1 cellular context compared by ENCODE assay signal in genomic region chr3:29481249-29481648, GRCh38.
TF ChIP-seq lines count a peak whose summit lies in the region.

No MANE protein-coding gene starts in this region.

TF ChIP-seq in WTC11, 78 proteins besides CTCF, POLR2A, EP300 and RAD21 (continued from another document):
- TF ChIP-seq E2F4 (CRISPR knock-in tag; IDR thresholded peaks at IDR 0.05; ENCODE audit: borderline replicate concordance, low read depth) (no peak), ZBTB21 (CRISPR knock-in tag; IDR thresholded peaks at IDR 0.05; ENCODE audit: borderline replicate concordance) (no peak), JUN (CRISPR knock-in tag; IDR thresholded peaks at IDR 0.05) (no peak), ZNF121 (CRISPR knock-in tag; IDR thresholded peaks at IDR 0.05) (no peak), E2F5 (CRISPR knock-in tag; IDR thresholded peaks at IDR 0.05) (no peak), GTF2I (CRISPR knock-in tag; conservative IDR thresholded peaks at IDR 0.05) (no peak), ZNF532 (CRISPR knock-in tag; IDR thresholded peaks at IDR 0.05; ENCODE audit: borderline replicate concordance) (no peak), ARID4B (CRISPR knock-in tag; IDR thresholded peaks at IDR 0.05; ENCODE audit: borderline replicate concordance) (no peak), MAX (CRISPR knock-in tag; IDR thresholded peaks at IDR 0.05) (no peak)
